In genomic region chr1:154977762-154978161, GRCh38 we compare ENCODE assay signal across 7 cellular contexts. TPM values are rescaled to one million over a fixed set of nuclear protein-coding genes. Genes with fewer than 3 reads are reported as not detected.
"Had no signal": no experiment of that assay in that cellular context is flagged by ENCODE, and none has a peak within 500 bp of the region (broad histone marks: within the 10 kb centered on the region; RNA-seq: fewer than 3 reads in every experiment).

No MANE protein-coding gene starts in this region.

RNA-seq across cellular contexts. Expression of gene LENEP, which starts 15.6 kb away (rescaled TPM):
- total RNA-seq: esophagus muscularis mucosa, left lobe of liver, right atrium auricular region, skeletal muscle tissue, thyroid gland had no signal
- polyA plus RNA-seq: keratinocyte; naive thymus-derived CD4-positive, alpha-beta T cell had no signal
